Comparison of ENCODE assay signal across 8 cellular contexts in genomic region chr5:151157426-151158286, GRCh38. TPM values are rescaled to one million over a fixed set of nuclear protein-coding genes. Genes with fewer than 3 reads are reported as not detected.
DNase-seq lines count a peak whose midpoint lies in the region; ATAC-seq and TF ChIP-seq lines count a peak whose summit lies in the region.

Gene ANXA6, minus strand, starts transcription at chr5:151157779. Its CDS starts 9,878 bp downstream, at chr5:151147901.

- intact Hi-C loops in heart left ventricle (cut with DNase I), result loop anchor here in 3 of 10 donors (5.0 to 10.0 kb wide), 4 partner anchors 80 to 373 kb away; no protein-coding TSS in a partner anchor

- H3K79me2 ChIP-seq in parathyroid adenoma, result peaks cover 39% of the 10 kb centered on the region

- H3K36me3 ChIP-seq in heart left ventricle (peaks cover 0 to 10% (median 0%) of the 10 kb centered on the region in 9 donors), parathyroid adenoma (ENCODE audit: control insufficient read depth, insufficient read depth, low read length) (no peaks in the 10 kb centered on the region), urinary bladder (ENCODE audit: insufficient read depth) (no peaks in the 10 kb centered on the region)

- H3K27me3 ChIP-seq in heart left ventricle, result no peaks in the 10 kb centered on the region
- H3K27me3 ChIP-seq in parathyroid adenoma (ENCODE audit: control insufficient read depth, insufficient read depth, low read length), result no peaks in the 10 kb centered on the region

- peak; percentile 20; the same call in 1 of the 2 replicates for TF ChIP-seq EP300 in Ishikawa (IDR thresholded peaks at IDR 0.05; ENCODE audit: borderline replicate concordance)

- peak in 1 of 2 donors; percentile 74 for TF ChIP-seq POLR2A in heart left ventricle (IDR thresholded peaks at IDR 0.05)

- no peaks in the 10 kb centered on the region for H3K9me3 ChIP-seq in heart left ventricle
- H3K9me3 ChIP-seq in parathyroid adenoma (ENCODE audit: control insufficient read depth, low read length), result no peaks in the 10 kb centered on the region

- no peak for TF ChIP-seq RAD21 in Ishikawa (IDR thresholded peaks at IDR 0.05; ENCODE audit: low read depth)

- TF ChIP-seq CTCF in heart left ventricle (IDR thresholded peaks at IDR 0.05) (no peak), parathyroid adenoma (IDR thresholded peaks at IDR 0.05) (peak; percentile 10)

- H2AFZ ChIP-seq in parathyroid adenoma, result peak within 1 kb of the TSS; percentile 99

- WGBS in heart left ventricle, 4 donors, result 0 to 1% (median 1%) methylated on average over 37 to 60 of the region's 60 CpGs
- WGBS in urinary bladder, result under 1% methylated on average over 60 of the region's 60 CpGs

- peak; percentile 23 for DNase-seq in DMS79 (lab: John Stamatoyannopoulos, UW)
- peak; percentile 45 for DNase-seq in SKM-1 treated with dmso at 0.1 percent for 144 hours (lab: John Stamatoyannopoulos, UW; ENCODE audit: unreplicated experiment)
- DNase-seq in amniotic epithelial cell (ENCODE audit: low read depth), result peak; percentile 62
- DNase-seq in heart left ventricle, result peak; percentile 91 to 95 (median 92)

- peak within 1 kb of the TSS; percentile 98 for H3K4me2 ChIP-seq in parathyroid adenoma (ENCODE audit: low read length)

- peak within 1 kb of the TSS; percentile 58 to 97 (median 86) for H3K4me3 ChIP-seq in heart left ventricle
- H3K4me3 ChIP-seq in parathyroid adenoma (ENCODE audit: low read depth, low read length), result peak within 1 kb of the TSS; percentile 90
- H3K4me3 ChIP-seq in urinary bladder (ENCODE audit: low read depth, low read length), result peak within 1 kb of the TSS; percentile 86

- H3K9ac ChIP-seq in parathyroid adenoma, result peak within 1 kb of the TSS; percentile 86

- H3K4me1 ChIP-seq in heart left ventricle (peaks cover 6 to 54% (median 46%) of the 10 kb centered on the region in 12 donors), parathyroid adenoma (peaks cover 15% of the 10 kb centered on the region), urinary bladder (ENCODE audit: insufficient read depth) (no peaks in the 10 kb centered on the region)

- ATAC-seq in GM21529 (IDR thresholded peaks at IDR 0.05; ENCODE audit: unreplicated experiment), result peak; percentile 49
- peak; percentile 97 to 99 (median 98) for ATAC-seq in heart left ventricle

- H3K27ac ChIP-seq in heart left ventricle, result peak within 1 kb of the TSS; percentile 70 to 94 (median 90)
- H3K27ac ChIP-seq in parathyroid adenoma, result peak within 1 kb of the TSS; percentile 88
- H3K27ac ChIP-seq in urinary bladder (ENCODE audit: low read depth), result peak within 1 kb of the TSS; percentile 73

TF ChIP-seq in Ishikawa, 13 proteins besides CTCF, POLR2A, EP300 and RAD21:
- TF ChIP-seq, protein P1, sequence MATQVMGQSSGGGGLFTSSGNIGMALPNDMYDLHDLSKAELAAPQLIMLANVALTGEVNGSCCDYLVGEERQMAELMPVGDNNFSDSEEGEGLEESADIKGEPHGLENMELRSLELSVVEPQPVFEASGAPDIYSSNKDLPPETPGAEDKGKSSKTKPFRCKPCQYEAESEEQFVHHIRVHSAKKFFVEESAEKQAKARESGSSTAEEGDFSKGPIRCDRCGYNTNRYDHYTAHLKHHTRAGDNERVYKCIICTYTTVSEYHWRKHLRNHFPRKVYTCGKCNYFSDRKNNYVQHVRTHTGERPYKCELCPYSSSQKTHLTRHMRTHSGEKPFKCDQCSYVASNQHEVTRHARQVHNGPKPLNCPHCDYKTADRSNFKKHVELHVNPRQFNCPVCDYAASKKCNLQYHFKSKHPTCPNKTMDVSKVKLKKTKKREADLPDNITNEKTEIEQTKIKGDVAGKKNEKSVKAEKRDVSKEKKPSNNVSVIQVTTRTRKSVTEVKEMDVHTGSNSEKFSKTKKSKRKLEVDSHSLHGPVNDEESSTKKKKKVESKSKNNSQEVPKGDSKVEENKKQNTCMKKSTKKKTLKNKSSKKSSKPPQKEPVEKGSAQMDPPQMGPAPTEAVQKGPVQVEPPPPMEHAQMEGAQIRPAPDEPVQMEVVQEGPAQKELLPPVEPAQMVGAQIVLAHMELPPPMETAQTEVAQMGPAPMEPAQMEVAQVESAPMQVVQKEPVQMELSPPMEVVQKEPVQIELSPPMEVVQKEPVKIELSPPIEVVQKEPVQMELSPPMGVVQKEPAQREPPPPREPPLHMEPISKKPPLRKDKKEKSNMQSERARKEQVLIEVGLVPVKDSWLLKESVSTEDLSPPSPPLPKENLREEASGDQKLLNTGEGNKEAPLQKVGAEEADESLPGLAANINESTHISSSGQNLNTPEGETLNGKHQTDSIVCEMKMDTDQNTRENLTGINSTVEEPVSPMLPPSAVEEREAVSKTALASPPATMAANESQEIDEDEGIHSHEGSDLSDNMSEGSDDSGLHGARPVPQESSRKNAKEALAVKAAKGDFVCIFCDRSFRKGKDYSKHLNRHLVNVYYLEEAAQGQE (IDR thresholded peaks at IDR 0.05; ENCODE audit: low read depth), result no peak
- 0 out of 2 replicates have a peak, but pooled peaks have one; percentile 54 for TF ChIP-seq TCF12 (IDR thresholded peaks at IDR 0.05; ENCODE audit: low read depth)
- TF ChIP-seq ZBTB7A (IDR thresholded peaks at IDR 0.05; ENCODE audit: low read depth), result peak; percentile 74; the same call in 1 of the 2 replicates
- no peak for TF ChIP-seq YY1 (IDR thresholded peaks at IDR 0.05; ENCODE audit: low read depth)
- TF ChIP-seq, protein P2, sequence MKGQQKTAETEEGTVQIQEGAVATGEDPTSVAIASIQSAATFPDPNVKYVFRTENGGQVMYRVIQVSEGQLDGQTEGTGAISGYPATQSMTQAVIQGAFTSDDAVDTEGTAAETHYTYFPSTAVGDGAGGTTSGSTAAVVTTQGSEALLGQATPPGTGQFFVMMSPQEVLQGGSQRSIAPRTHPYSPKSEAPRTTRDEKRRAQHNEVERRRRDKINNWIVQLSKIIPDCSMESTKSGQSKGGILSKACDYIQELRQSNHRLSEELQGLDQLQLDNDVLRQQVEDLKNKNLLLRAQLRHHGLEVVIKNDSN (IDR thresholded peaks at IDR 0.05), result peak; percentile 97
- no peak for TF ChIP-seq CREB1 (IDR thresholded peaks at IDR 0.05; ENCODE audit: low read depth)
- TF ChIP-seq MAX (IDR thresholded peaks at IDR 0.05), result peak; percentile 89
- peak; percentile 65 for TF ChIP-seq NFIC (IDR thresholded peaks at IDR 0.05)
TF ChIP-seq in Ishikawa: peak in this region for 5.

RNA-seq across cellular contexts. Expression of gene ANXA6, which starts in this region (rescaled TPM):
- total RNA-seq in heart left ventricle (100 to 1,000 TPM; 179 to 287 (median 220) TPM), urinary bladder (275 TPM)
- polyA plus RNA-seq in heart left ventricle (100 to 1,000 TPM; 171 to 202 TPM), urinary bladder (426 TPM)

Comparison
In these comparisons a context has a peak if more than half of its experiments do, and no peak if none do; other contexts are left out.
1. Peak in every context shown above with its lines: DNase-seq, ATAC-seq, H3K4me3 ChIP-seq and H3K27ac ChIP-seq.
2. DNase-seq: peak in every context shown above with its lines; median percentile 92 in heart left ventricle; 62 in amniotic epithelial cell; 45 in SKM-1 treated with dmso at 0.1 percent for 144 hours; 23 in DMS79.